9 cellular contexts compared by ENCODE assay signal in the genomic region with DNA sequence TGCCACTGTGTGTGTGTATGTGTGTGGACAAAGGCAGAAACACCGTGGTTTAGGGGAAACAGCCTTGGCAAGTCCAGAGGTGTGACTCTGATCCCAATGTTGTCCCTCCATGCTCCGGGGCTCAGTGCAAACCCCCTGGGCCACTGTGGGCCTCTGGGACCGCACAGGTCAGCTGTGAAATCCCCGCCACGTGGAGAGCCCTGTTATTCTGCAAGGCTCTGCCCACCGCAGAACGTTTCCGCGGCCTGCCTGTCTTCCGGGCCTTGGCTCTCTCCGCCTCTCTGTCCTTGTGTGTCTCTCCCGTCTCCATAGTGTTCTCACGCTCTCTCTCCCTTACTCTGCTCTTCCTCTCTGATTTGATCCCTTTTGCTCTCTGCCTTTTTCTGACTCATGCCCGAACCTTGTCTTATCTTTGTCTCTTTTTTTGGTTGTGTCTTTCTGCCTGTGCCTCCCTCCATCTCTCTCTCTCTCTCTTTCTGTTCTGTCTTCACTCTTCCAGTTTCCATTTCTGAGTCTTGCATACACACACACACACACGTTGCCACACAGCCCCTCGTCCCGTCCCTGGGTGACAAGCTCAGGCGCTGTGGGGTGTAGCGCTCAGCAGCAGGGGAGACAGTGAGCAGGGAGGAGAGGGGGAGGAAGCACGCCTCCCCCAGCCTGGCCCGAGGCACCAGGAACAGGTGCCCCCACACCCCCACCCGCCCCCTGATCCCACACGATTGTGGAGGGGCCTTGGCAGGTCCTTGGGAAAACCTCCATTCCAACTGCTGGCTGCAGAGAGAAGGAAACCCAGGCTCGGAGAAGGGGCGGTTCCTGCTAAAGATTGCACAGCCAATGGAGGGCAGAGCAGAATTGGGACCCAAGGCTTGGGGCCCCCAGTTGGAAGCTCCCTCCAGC. TPM values are rescaled to one million over a fixed set of nuclear protein-coding genes. Genes with fewer than 3 reads are reported as not detected.
DNase-seq lines count a peak whose midpoint lies in the region; ATAC-seq and TF ChIP-seq lines count a peak whose summit lies in the region.
"Had no signal": no experiment of that assay in that cellular context is flagged by ENCODE, and none has a peak within 500 bp of the region (broad histone marks: within the 10 kb centered on the region; RNA-seq: fewer than 3 reads in every experiment).

No MANE protein-coding gene starts in this region.

- H3K9me3 ChIP-seq in thyroid gland: no peaks in the 10 kb centered on the region

- peaks cover 18 to 25% (median 21%) of the 10 kb centered on the region in 3 donors for H3K4me1 Mint-ChIP-seq in naive B cell

- no peak for TF ChIP-seq CTCF in brain microvascular endothelial cell (IDR thresholded peaks at IDR 0.05; ENCODE audit: low read depth, low read length, missing control alignments)
- TF ChIP-seq CTCF in thyroid gland (IDR thresholded peaks at IDR 0.05): no peak

- H3K27me3 Mint-ChIP-seq in naive B cell: peaks cover 39 to 66% (median 51%) of the 10 kb centered on the region in 3 donors

- intact Hi-C loops in thyroid gland (cut with DNase I): no loop called here

- peak; percentile 28 for DNase-seq in COLO829 (ENCODE audit: low spot score)
- peak; percentile 50 for DNase-seq in M059J (ENCODE audit: low read depth)
- peak; percentile 68 for DNase-seq in brain microvascular endothelial cell
- no peak for DNase-seq in naive B cell
- DNase-seq in thyroid gland: no peak
- no peak for DNase-seq in stimulated activated CD4-positive, alpha-beta T cell treated with anti-CD3 and anti-CD28 coated beads, Interleukin-12 subunit alpha, Interleukin-12 subunit beta, amount 100 ng/mL, for 4 hours
- no peak for DNase-seq in NCI-H774 (lab: John Stamatoyannopoulos, UW)
- no peak for DNase-seq in NCI-H187 (lab: John Stamatoyannopoulos, UW)
- DNase-seq: RPMI8226 had no signal

- in situ Hi-C loops in brain microvascular endothelial cell (cut with HindIII; ENCODE audit: low pct_ligation_motif_present, low sequenced_read_pairs): no loop called here

- H3K27me3 ChIP-seq in brain microvascular endothelial cell (replicated peaks) (peaks cover 27% of the 10 kb centered on the region), thyroid gland (peaks cover 12% of the 10 kb centered on the region)

- no peak overlapping the region for H3K27ac ChIP-seq in brain microvascular endothelial cell
- H3K27ac ChIP-seq in thyroid gland: no peak overlapping the region

- H3K36me3 ChIP-seq in brain microvascular endothelial cell (replicated peaks): no peaks in the 10 kb centered on the region
- no peaks in the 10 kb centered on the region for H3K36me3 ChIP-seq in thyroid gland

- H3K4me3 ChIP-seq in brain microvascular endothelial cell (ENCODE audit: low read depth, low read length): no peak overlapping the region
- no peak overlapping the region for H3K4me3 ChIP-seq in thyroid gland (replicated peaks in 1 of 3)

- H3K4me3 Mint-ChIP-seq in naive B cell: peak overlapping the region in 5 of 8 donors; percentile 17 to 80 (median 58)

- H3K4me1 ChIP-seq in thyroid gland: peaks cover 0 to 7% of the 10 kb centered on the region in 2 donors

- peaks cover 0 to 22% of the 10 kb centered on the region in 2 donors for H3K36me3 Mint-ChIP-seq in naive B cell

- ATAC-seq in naive B cell (ENCODE audit: low read depth in 2 of 2): peak; percentile 24 to 33

- H3K27ac Mint-ChIP-seq in naive B cell: peak overlapping the region in 1 of 6 donors; percentile 1

- 23% methylated on average over 23 to 25 of the region's 25 CpGs for WGBS in thyroid gland, 2 donors

- no peak for TF ChIP-seq POLR2A in thyroid gland (IDR thresholded peaks at IDR 0.05)

- peaks cover 0 to 10% (median 4%) of the 10 kb centered on the region in 7 donors for H3K9me3 Mint-ChIP-seq in naive B cell

RNA-seq across cellular contexts. Expression of gene TTYH1, which starts 3.0 kb away (rescaled TPM):
- total RNA-seq in M059J (2014; rRNA removed; shearing (Covaris generic)): not detected in 2 replicates
- under 1 TPM in 3 of 6 donors, not detected in 3; 0.06 to 0.09 (median 0.08) TPM for polyA plus RNA-seq in naive B cell (ENCODE audit: low read depth in 6 of 6)
- under 1 TPM in 2 of 4 donors, not detected in 2; 0.45 to 0.94 TPM for total RNA-seq in thyroid gland

RNA-seq across cellular contexts. Expression of gene LENG8, which starts 30.7 kb away (rescaled TPM):
- 8.6 and 10.5 TPM in 2 replicates for total RNA-seq in M059J (2014; rRNA removed; shearing (Covaris generic))
- polyA plus RNA-seq in naive B cell (ENCODE audit: low read depth in 6 of 6): 10 to 100 TPM in 2 of 6 donors, 1 to 10 TPM in 4; 4.0 to 17.4 (median 8.6) TPM
- total RNA-seq in thyroid gland: 100 to 1,000 TPM; 124 to 219 (median 157) TPM

RNA-seq across cellular contexts. Expression of gene LENG9, which starts 45.3 kb away (rescaled TPM):
- 1.2 and 2.0 TPM in 2 replicates for total RNA-seq in M059J (2014; rRNA removed; shearing (Covaris generic))
- polyA plus RNA-seq in naive B cell (ENCODE audit: low read depth in 6 of 6): under 1 TPM in 5 of 6 donors, not detected in 1; 0.20 to 0.62 (median 0.31) TPM
- total RNA-seq in thyroid gland: 1 to 10 TPM; 1.3 to 4.6 (median 3.2) TPM

RNA-seq across cellular contexts. Expression of gene LAIR1, which starts 53.5 kb away (rescaled TPM):
- total RNA-seq in M059J (2014; rRNA removed; shearing (Covaris generic)): 0.15 TPM in 1 of 2 replicates, not detected in the other
- polyA plus RNA-seq in naive B cell (ENCODE audit: low read depth in 6 of 6): 100 to 1,000 TPM; 129 to 246 (median 160) TPM
- total RNA-seq in thyroid gland: 10 to 100 TPM in 2 of 4 donors, 1 to 10 TPM in 2; 3.1 to 14.5 (median 8.7) TPM

RNA-seq across cellular contexts. Expression of gene CDC42EP5, which starts 54.8 kb away (rescaled TPM):
- total RNA-seq in M059J (2014; rRNA removed; shearing (Covaris generic)): 0.25 TPM in 1 of 2 replicates, not detected in the other
- not detected for polyA plus RNA-seq in naive B cell (ENCODE audit: low read depth in 6 of 6)
- total RNA-seq in thyroid gland: 10 to 100 TPM in 2 of 4 donors, 1 to 10 TPM in 2; 1.8 to 18.7 (median 12.1) TPM

Comparison
In these comparisons a context has a peak if more than half of its experiments do, and no peak if none do; other contexts are left out.
1. DNase-seq: peak in COLO829 (single experiment), M059J (single experiment) and brain microvascular endothelial cell (single experiment); none in naive B cell (single experiment), thyroid gland (0 of 2), stimulated activated CD4-positive, alpha-beta T cell treated with anti-CD3 and anti-CD28 coated beads, Interleukin-12 subunit alpha, Interleukin-12 subunit beta, amount 100 ng/mL, for 4 hours (single experiment), NCI-H774 (single experiment) and NCI-H187 (0 of 2).
2. RNA of gene LENG8, which starts 30.7 kb away (total RNA-seq): 124 to 219 TPM in thyroid gland; 8.6 to 10.5 TPM in M059J; every median in the first group is over 10 times any median in the second.